13 cellular contexts compared by ENCODE assay signal in genomic region chrX:126065901-126066660, GRCh38.
DNase-seq lines count a peak whose midpoint lies in the region; ATAC-seq and TF ChIP-seq lines count a peak whose summit lies in the region.
"Had no signal": no experiment of that assay in that cellular context is flagged by ENCODE, and none has a peak within 500 bp of the region (broad histone marks: within the 10 kb centered on the region; RNA-seq: fewer than 3 reads in every experiment).

No MANE protein-coding gene starts in this region.

- H2AK5ac ChIP-seq in mesenchymal stem cell (ENCODE audit: low read length, severe bottlenecking), result no peak overlapping the region

- H3K79me1 ChIP-seq in mesenchymal stem cell (replicated peaks; ENCODE audit: low read length, poor library complexity, severe bottlenecking), result no peaks in the 10 kb centered on the region

- no peak overlapping the region for H2BK5ac ChIP-seq in mesenchymal stem cell (ENCODE audit: low read depth, low read length, poor library complexity, severe bottlenecking)

- no peak overlapping the region for H2BK120ac ChIP-seq in mesenchymal stem cell (ENCODE audit: low read depth, low read length)

- peak; percentile 26 for ATAC-seq in sciatic nerve
- ATAC-seq in activated T-cell treated with anti-CD3 and anti-CD28 coated beads, Interleukin-2, amount 50 U/mL, for 72 hours (replicated peaks in 1 of 2), result no peak
- ATAC-seq: CD8-positive, alpha-beta T cell had no signal

- H3K9ac ChIP-seq in mesenchymal stem cell (ENCODE audit: low read length), result no peak overlapping the region

- H3K9me3 ChIP-seq in PC-9 (ENCODE audit: insufficient read depth, low read depth) (no peaks in the 10 kb centered on the region), mesenchymal stem cell (ENCODE audit: control insufficient read depth, low read length) (peaks cover 11% of the 10 kb centered on the region)
- H3K9me3 ChIP-seq: BE2C had no signal

- BruUV-seq in PC-9 (replicated peaks; lab: Mats Ljungman, UMichigan), result no TSS peak

- no peaks in the 10 kb centered on the region for H3K4me1 ChIP-seq in PC-9 (replicated peaks; ENCODE audit: insufficient read depth)
- no peaks in the 10 kb centered on the region for H3K4me1 ChIP-seq in mesenchymal stem cell (ENCODE audit: control insufficient read depth, insufficient read depth, low read depth, low read length)
- H3K4me1 ChIP-seq: BE2C had no signal

- H3K27ac Mint-ChIP-seq in CD14-positive monocyte, result peak overlapping the region in 1 of 7 donors; percentile 10
- no peak overlapping the region for H3K27ac Mint-ChIP-seq in activated T-cell treated with anti-CD3 and anti-CD28 coated beads, Interleukin-2, amount 50 U/mL, for 72 hours
- H3K27ac Mint-ChIP-seq: CD8-positive, alpha-beta T cell had no signal

- CTCF ChIA-PET in PC-9 (lab: Charles Lee), result no interaction called here

- 74% methylated on average over 17 of the region's 17 CpGs for WGBS in mesenchymal stem cell

- H3F3A ChIP-seq in PC-9 (ENCODE audit: insufficient read depth, low read depth), result no peaks in the 10 kb centered on the region

- no peaks in the 10 kb centered on the region for H3K27me3 ChIP-seq in PC-9 (ENCODE audit: insufficient read depth, low read depth)
- no peaks in the 10 kb centered on the region for H3K27me3 ChIP-seq in mesenchymal stem cell (ENCODE audit: control insufficient read depth in 1 of 2, insufficient read depth in 1 of 2, low read length in 2 of 2)
- H3K27me3 ChIP-seq: BE2C had no signal

- intact Hi-C loops in CD14-positive monocyte (cut with micrococcal nuclease) (no loop called here), PC-9 (cut with micrococcal nuclease; ENCODE audit: unreplicated experiment) (no loop called here), sciatic nerve (cut with DNase I) (no loop called here)

- no peaks in the 10 kb centered on the region for H3K4me1 Mint-ChIP-seq in CD14-positive monocyte
- no peaks in the 10 kb centered on the region for H3K4me1 Mint-ChIP-seq in activated T-cell treated with anti-CD3 and anti-CD28 coated beads, Interleukin-2, amount 50 U/mL, for 72 hours (ENCODE audit: low read depth)

- POLR2A ChIA-PET in PC-9 (lab: Charles Lee; ENCODE audit: unreplicated experiment), result no interaction called here

- no peaks in the 10 kb centered on the region for H3K79me2 ChIP-seq in PC-9 (ENCODE audit: low read depth)

- no peak overlapping the region for H4K91ac ChIP-seq in mesenchymal stem cell (ENCODE audit: low read length)

- H3K36me3 ChIP-seq in PC-9 (ENCODE audit: low read depth) (no peaks in the 10 kb centered on the region), mesenchymal stem cell (ENCODE audit: control insufficient read depth in 1 of 2, insufficient read depth in 2 of 2, low read depth in 1 of 2, low read length in 2 of 2) (no peaks in the 10 kb centered on the region)
- H3K36me3 ChIP-seq: BE2C had no signal

- no peaks in the 10 kb centered on the region for H3K9me2 ChIP-seq in PC-9 (ENCODE audit: insufficient read depth)

- H2AFZ ChIP-seq in PC-9 (0 out of 2 replicates have a peak overlapping the region, but pooled peaks have one; percentile 48), mesenchymal stem cell (ENCODE audit: low read depth, low read length) (no peak overlapping the region)

- no peaks in the 10 kb centered on the region for H3K36me3 Mint-ChIP-seq in CD14-positive monocyte
- H3K36me3 Mint-ChIP-seq in activated T-cell treated with anti-CD3 and anti-CD28 coated beads, Interleukin-2, amount 50 U/mL, for 72 hours (ENCODE audit: insufficient read depth in 2 of 2), result no peaks in the 10 kb centered on the region
- H3K36me3 Mint-ChIP-seq: CD8-positive, alpha-beta T cell had no signal

- DNase-seq in CD14-positive monocyte (ENCODE audit: low spot score) (peak; percentile 30), PC-9 (no peak), mesenchymal stem cell (no peak), sciatic nerve (ENCODE audit: low spot score) (peak; percentile 41), globus pallidus (ENCODE audit: low spot score) (no peak), GM19238 (ENCODE audit: insufficient read length, low spot score) (no peak)
- no peak for DNase-seq in activated T-cell treated with anti-CD3 and anti-CD28 coated beads, Interleukin-2, amount 50 U/mL, for 72 hours
- DNase-seq: BE2C; CD8-positive, alpha-beta T cell; COR-L47; GOT3 had no signal

- H3K4me3 Mint-ChIP-seq in CD14-positive monocyte, result no peak overlapping the region
- no peak overlapping the region for H3K4me3 Mint-ChIP-seq in activated T-cell treated with anti-CD3 and anti-CD28 coated beads, Interleukin-2, amount 50 U/mL, for 72 hours
- H3K4me3 Mint-ChIP-seq: CD8-positive, alpha-beta T cell; H9 had no signal

- H3K27ac ChIP-seq in PC-9 (no peak overlapping the region), mesenchymal stem cell (ENCODE audit: low read length, poor library complexity, severe bottlenecking) (no peak overlapping the region)
- H3K27ac ChIP-seq: C4-2B had no signal

- peaks cover 0 to 17% (median 4%) of the 10 kb centered on the region in 7 donors for H3K9me3 Mint-ChIP-seq in CD14-positive monocyte
- H3K9me3 Mint-ChIP-seq in activated T-cell treated with anti-CD3 and anti-CD28 coated beads, Interleukin-2, amount 50 U/mL, for 72 hours, result peaks cover 0 to 2% of the 10 kb centered on the region in 2 donors

- H4K20me1 ChIP-seq in PC-9 (ENCODE audit: insufficient read depth), result no peaks in the 10 kb centered on the region

- H2BK12ac ChIP-seq in mesenchymal stem cell (ENCODE audit: low read length in 2 of 2), result no peak overlapping the region

- H3K27me3 Mint-ChIP-seq in CD14-positive monocyte (ENCODE audit: low read depth in 3 of 3), result peaks cover 0 to 2% (median 0%) of the 10 kb centered on the region in 3 donors
- H3K27me3 Mint-ChIP-seq in activated T-cell treated with anti-CD3 and anti-CD28 coated beads, Interleukin-2, amount 50 U/mL, for 72 hours (ENCODE audit: low read depth), result no peaks in the 10 kb centered on the region

- H3K23ac ChIP-seq in mesenchymal stem cell (ENCODE audit: low read length in 2 of 2), result no peak overlapping the region

- no peak overlapping the region for H3K4me2 ChIP-seq in PC-9
- no peak overlapping the region for H3K4me2 ChIP-seq in mesenchymal stem cell (ENCODE audit: low read length, poor library complexity, severe bottlenecking)

- no peak overlapping the region for H3K14ac ChIP-seq in mesenchymal stem cell (ENCODE audit: low read length in 2 of 2)

- peak overlapping the region; percentile 52 for H2BK15ac ChIP-seq in mesenchymal stem cell (ENCODE audit: low read depth, poor library complexity, severe bottlenecking)

- H3K18ac ChIP-seq in mesenchymal stem cell (ENCODE audit: low read depth in 1 of 2, low read length in 2 of 2), result no peak overlapping the region

- H3K4me3 ChIP-seq in PC-9 (no peak overlapping the region), mesenchymal stem cell (ENCODE audit: insufficient read depth in 1 of 2, low read depth in 1 of 2, low read length in 2 of 2) (no peak overlapping the region)

- TF ChIP-seq CTCF in CD14-positive monocyte (IDR thresholded peaks at IDR 0.05), result no peak
- TF ChIP-seq CTCF in PC-9 (conservative IDR thresholded peaks at IDR 0.05), result no peak

- no peak overlapping the region for H3K4ac ChIP-seq in mesenchymal stem cell (ENCODE audit: low read depth in 1 of 2, low read length in 2 of 2)

- H4K8ac ChIP-seq in mesenchymal stem cell (ENCODE audit: low read length), result no peak overlapping the region

Comparison
In these comparisons a context has a peak if more than half of its experiments do, and no peak if none do; other contexts are left out.
1. DNase-seq: peak in CD14-positive monocyte (single experiment) and sciatic nerve (single experiment); none in PC-9 (0 of 2), mesenchymal stem cell (single experiment), globus pallidus (single experiment), activated T-cell treated with anti-CD3 and anti-CD28 coated beads, Interleukin-2, amount 50 U/mL, for 72 hours (0 of 2) and GM19238 (single experiment).